ENCODE assay signal across 10 cellular contexts in genomic region chr10:100934084-100934659, GRCh38. TPM values are rescaled to one million over a fixed set of nuclear protein-coding genes. Genes with fewer than 3 reads are reported as not detected.
DNase-seq lines count a peak whose midpoint lies in the region; FAIRE-seq and TF ChIP-seq lines count a peak whose summit lies in the region.
"Had no signal": no experiment of that assay in that cellular context is flagged by ENCODE, and none has a peak within 500 bp of the region (broad histone marks: within the 10 kb centered on the region; RNA-seq: fewer than 3 reads in every experiment).

No MANE protein-coding gene starts in this region.

- H3K36me3 ChIP-seq in MG63, result peaks cover 79% of the 10 kb centered on the region

- no peaks in the 10 kb centered on the region for H3K9me3 ChIP-seq in MG63

- FAIRE-seq in A204.1 (lab: Jason Lieb, UNC), result peak; percentile 81

- no peaks in the 10 kb centered on the region for H3K27me3 ChIP-seq in MG63

- no peak overlapping the region for H3K4me3 ChIP-seq in fibroblast of mammary gland (ENCODE audit: control insufficient read depth, low read depth, low read length)
- no peak overlapping the region for H3K4me3 ChIP-seq in MG63

- DNase-seq in OCI-M1 (lab: John Stamatoyannopoulos, UW) (peak; percentile 10), fibroblast of mammary gland (ENCODE audit: low read depth) (peak; percentile 21), MG63 (no peak), NCI-H2171 (lab: John Stamatoyannopoulos, UW) (no peak), medulla oblongata (ENCODE audit: extremely low spot score) (no peak), activated T-cell treated with anti-CD3 and anti-CD28 coated beads for 4 hours (no peak)
- DNase-seq: naive B cell, NCI-H2081 treated with DMSO at 0.1 percent for 48 hours had no signal

- peak; percentile 42; the same call in 1 of the 2 replicates for TF ChIP-seq CTCF in GM12874 (IDR thresholded peaks at IDR 0.05; ENCODE audit: insufficient read depth, low read depth, low read length)
- peak; percentile 59 for TF ChIP-seq CTCF in fibroblast of mammary gland (conservative IDR thresholded peaks at IDR 0.05; ENCODE audit: control insufficient read depth, insufficient read depth, low read depth, low read length)

RNA-seq across cellular contexts. Expression of gene SLF2, which starts 21.4 kb away (rescaled TPM):
- total RNA-seq in MG63 (2014; rRNA removed; shearing (Covaris generic); ENCODE audit: low replicate concordance), result 10.7 and 19.9 TPM in 2 replicates

RNA-seq across cellular contexts. Expression of gene SEMA4G, which starts 35.1 kb away (rescaled TPM):
- total RNA-seq in MG63 (2014; rRNA removed; shearing (Covaris generic); ENCODE audit: low replicate concordance), result not detected in 2 replicates

RNA-seq across cellular contexts. Expression of gene MRPL43, which starts 53.1 kb away (rescaled TPM):
- 85.9 and 134 TPM in 2 replicates for total RNA-seq in MG63 (2014; rRNA removed; shearing (Covaris generic); ENCODE audit: low replicate concordance)

RNA-seq across cellular contexts. Expression of gene TWNK, which starts 53.2 kb away (rescaled TPM):
- 13.3 and 14.6 TPM in 2 replicates for total RNA-seq in MG63 (2014; rRNA removed; shearing (Covaris generic); ENCODE audit: low replicate concordance)

Comparison
In these comparisons a context has a peak if more than half of its experiments do, and no peak if none do; other contexts are left out.
1. DNase-seq: peak in OCI-M1 (single experiment) and fibroblast of mammary gland (single experiment); none in MG63 (single experiment), NCI-H2171 (single experiment), medulla oblongata (single experiment) and activated T-cell treated with anti-CD3 and anti-CD28 coated beads for 4 hours (single experiment).